Comparison of ENCODE assay signal across 20 cellular contexts in the genomic region with DNA sequence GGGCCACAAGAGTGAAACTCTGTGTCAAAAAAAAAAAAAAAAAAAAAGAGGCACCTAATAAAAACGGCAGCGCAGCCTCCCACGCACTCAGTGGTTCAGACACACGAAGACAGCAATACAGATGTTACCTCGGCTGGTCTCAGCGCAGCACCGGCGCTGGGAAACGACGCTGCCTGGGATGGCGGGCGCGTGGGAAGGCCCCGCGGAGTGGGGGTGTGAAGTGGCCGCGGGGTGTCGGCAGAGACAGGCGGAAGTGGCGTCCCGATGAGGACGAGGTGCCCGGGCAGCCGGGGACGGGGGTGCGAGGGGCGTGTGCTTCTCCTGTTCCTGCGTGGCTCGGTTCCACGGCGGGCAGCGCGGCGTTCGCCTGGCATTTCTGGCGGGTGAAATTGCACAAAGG.
DNase-seq lines count a peak whose midpoint lies in the region; ATAC-seq, FAIRE-seq and TF ChIP-seq lines count a peak whose summit lies in the region.
"Had no signal": no experiment of that assay in that cellular context is flagged by ENCODE, and none has a peak within 500 bp of the region (broad histone marks: within the 10 kb centered on the region; RNA-seq: fewer than 3 reads in every experiment).

No MANE protein-coding gene starts in this region.

- BruUV-seq in K562 (replicated peaks; lab: Mats Ljungman, UMichigan), result no TSS peak

- in situ Hi-C loops in K562 (cut with MboI), result no loop called here

- no peak for TF ChIP-seq RAD21 in K562 (CRISPR knock-in tag; conservative IDR thresholded peaks at IDR 0.05 in 1 of 2, IDR thresholded peaks at IDR 0.05 in 1 of 2)

- H3K27me3 ChIP-seq in H7 (ENCODE audit: control insufficient read depth, insufficient read depth, low read length) (no peaks in the 10 kb centered on the region), K562 (ENCODE audit: control insufficient read depth in 2 of 2, insufficient read depth in 2 of 2, low read length in 2 of 2) (peaks cover 36 to 61% of the 10 kb centered on the region in 2 experiments; a peak in 4 of 5 replicates), neuronal stem cell (ENCODE audit: control insufficient read depth in 3 of 3, insufficient read depth in 3 of 3, low read depth in 1 of 3, low read length in 3 of 3) (no peaks in the 10 kb centered on the region), body of pancreas (no peaks in the 10 kb centered on the region)

- no peak overlapping the region for H3K4me3 ChIP-seq in H7 (ENCODE audit: insufficient read depth, low read depth, low read length)
- no peak overlapping the region for H3K4me3 ChIP-seq in K562
- no peak overlapping the region for H3K4me3 ChIP-seq in neuronal stem cell (ENCODE audit: low read length in 2 of 2)
- no peak overlapping the region for H3K4me3 ChIP-seq in body of pancreas
- H3K4me3 ChIP-seq: HAP-1 had no signal

- H2AFZ ChIP-seq in K562 (ENCODE audit: low read depth, low read length) (no peak overlapping the region), neuronal stem cell (ENCODE audit: low read length) (no peak overlapping the region)

- no peak for TF ChIP-seq POLR2A in K562 (conservative IDR thresholded peaks at IDR 0.05)
- TF ChIP-seq POLR2A in body of pancreas (IDR thresholded peaks at IDR 0.05), result no peak

- TF ChIP-seq CTCF in CD14-positive monocyte (IDR thresholded peaks at IDR 0.05) (no peak), K562 (IDR thresholded peaks at IDR 0.05 in 2 of 3, conservative IDR thresholded peaks at IDR 0.05 in 1 of 3; ENCODE audit: insufficient read depth in 2 of 3, low read depth in 1 of 3, low read length in 3 of 3) (no peak), body of pancreas (IDR thresholded peaks at IDR 0.05) (no peak)

- intact Hi-C loops in CD14-positive monocyte (cut with micrococcal nuclease), result no loop called here
- intact Hi-C loops in K562 (cut with micrococcal nuclease), result no loop called here
- intact Hi-C loops in body of pancreas (cut with DNase I), result no loop called here

- H3K9me3 ChIP-seq in K562 (replicated peaks; ENCODE audit: control insufficient read depth, insufficient read depth, low read depth, low read length) (no peaks in the 10 kb centered on the region), neuronal stem cell (replicated peaks in 1 of 2; ENCODE audit: control insufficient read depth in 2 of 2, insufficient read depth in 1 of 2, low read depth in 1 of 2, low read length in 2 of 2) (no peaks in the 10 kb centered on the region), body of pancreas (no peaks in the 10 kb centered on the region)
- H3K9me3 ChIP-seq: Caco-2, HAP-1 had no signal

- ATAC-seq in K562 (no peak), HG03571 (IDR thresholded peaks at IDR 0.05; ENCODE audit: unreplicated experiment) (no peak), body of pancreas (no peak), T-cell (replicated peaks in 1 of 4) (no peak)
- ATAC-seq: CD8-positive, alpha-beta T cell had no signal

- WGBS in K562 (ENCODE audit: insufficient coverage, low coverage, missing lambda C conversion rate), result 31% methylated on average over 26 of the region's 36 CpGs
- no CpG with 5 or more reads among the region's 36 CpGs for WGBS in neuronal stem cell (ENCODE audit: extremely low coverage in 2 of 2, insufficient read length in 2 of 2, insufficient replicate concordance in 1 of 2), 2 donors
- 85 to 89% methylated on average over 36 of the region's 36 CpGs for WGBS in body of pancreas, 2 donors

- no peak overlapping the region for H3K27ac ChIP-seq in K562 (ENCODE audit: extremely low read depth, low read depth, low read length)
- H3K27ac ChIP-seq in neuronal stem cell (replicated peaks; ENCODE audit: low read length), result no peak overlapping the region
- H3K27ac ChIP-seq in body of pancreas, result no peak overlapping the region
- H3K27ac ChIP-seq: C4-2B had no signal

- H3K27ac Mint-ChIP-seq in CD14-positive monocyte, result no peak overlapping the region
- no peak overlapping the region for H3K27ac Mint-ChIP-seq in T-cell
- H3K27ac Mint-ChIP-seq: B cell; CD8-positive, alpha-beta T cell had no signal

- peaks cover 4 to 8% (median 7%) of the 10 kb centered on the region in 3 donors for H3K27me3 Mint-ChIP-seq in CD14-positive monocyte (ENCODE audit: low read depth in 3 of 3)
- peaks cover 0 to 2% of the 10 kb centered on the region in 2 donors for H3K27me3 Mint-ChIP-seq in T-cell

- H3K9me1 ChIP-seq in K562 (ENCODE audit: control insufficient read depth, insufficient read depth, low read length), result no peaks in the 10 kb centered on the region

- H2BK12ac ChIP-seq in neuronal stem cell (ENCODE audit: low read length), result peak overlapping the region; percentile 14

- no peaks in the 10 kb centered on the region for H3K36me3 Mint-ChIP-seq in CD14-positive monocyte
- no peaks in the 10 kb centered on the region for H3K36me3 Mint-ChIP-seq in T-cell
- H3K36me3 Mint-ChIP-seq: CD8-positive, alpha-beta T cell had no signal

- no peak for FAIRE-seq in K562 (lab: Jason Lieb, UNC)
- FAIRE-seq: A204.1, GM12892, GM19239, HepG2, HTR-8/SVneo had no signal

- H3K79me2 ChIP-seq in K562 (ENCODE audit: control insufficient read depth, insufficient read depth, low read length), result no peaks in the 10 kb centered on the region

- no peak overlapping the region for H3K4ac ChIP-seq in neuronal stem cell (ENCODE audit: low read length)

- no peak overlapping the region for H3K23ac ChIP-seq in neuronal stem cell (ENCODE audit: low read depth, low read length, poor library complexity)

- peak overlapping the region; percentile 16 for H2BK120ac ChIP-seq in neuronal stem cell (ENCODE audit: low read depth, low read length)

- no peaks in the 10 kb centered on the region for H3K9me3 Mint-ChIP-seq in CD14-positive monocyte
- no peaks in the 10 kb centered on the region for H3K9me3 Mint-ChIP-seq in T-cell
- H3K9me3 Mint-ChIP-seq: CD8-positive, alpha-beta T cell had no signal

- no peak overlapping the region for H4K91ac ChIP-seq in neuronal stem cell (ENCODE audit: low read depth, low read length, poor library complexity)

- H2AK5ac ChIP-seq in neuronal stem cell (ENCODE audit: low read depth, low read length), result peak overlapping the region; percentile 74

- DNase-seq in CD14-positive monocyte (ENCODE audit: low spot score) (peak; percentile 37), H7 (peak; percentile 65), K562 (ENCODE audit: extremely low read depth in 1 of 4, low spot score in 3 of 4) (peak in 2 of 4 experiments; percentile 23 to 31), neuronal stem cell (ENCODE audit: low spot score) (no peak), body of pancreas (no peak), T-cell (no peak)
- DNase-seq: Caco-2; CD8-positive, alpha-beta T cell; DND-41; GDM1; GOT3 had no signal

- H4K20me1 ChIP-seq in K562 (replicated peaks; ENCODE audit: control insufficient read depth, insufficient read depth, low read length), result 0 out of 2 replicates have a peak, but pooled peaks cover 7% of the 10 kb centered on the region

- no peak overlapping the region for H3K9ac ChIP-seq in K562 (ENCODE audit: insufficient read depth in 1 of 2, low read depth in 2 of 2, low read length in 2 of 2)
- H3K9ac ChIP-seq in neuronal stem cell (ENCODE audit: low read depth, low read length, poor library complexity), result no peak overlapping the region

- no peak overlapping the region for H2BK5ac ChIP-seq in neuronal stem cell (ENCODE audit: low read length)

- H3K36me3 ChIP-seq in H7 (replicated peaks; ENCODE audit: control insufficient read depth, insufficient read depth, low read length) (no peaks in the 10 kb centered on the region), K562 (ENCODE audit: control insufficient read depth, insufficient read depth, low read length) (no peaks in the 10 kb centered on the region), neuronal stem cell (replicated peaks in 1 of 2; ENCODE audit: control insufficient read depth in 2 of 2, insufficient read depth in 2 of 2, low read length in 2 of 2) (no peaks in the 10 kb centered on the region), body of pancreas (replicated peaks in 1 of 2; ENCODE audit: insufficient read depth in 1 of 2, low read depth in 2 of 2) (no peaks in the 10 kb centered on the region)
- H3K36me3 ChIP-seq: HAP-1 had no signal

- H3K4me1 Mint-ChIP-seq in CD14-positive monocyte (no peaks in the 10 kb centered on the region), T-cell (no peaks in the 10 kb centered on the region)
- H3K4me1 Mint-ChIP-seq: B cell had no signal

- H3K79me1 ChIP-seq in neuronal stem cell (ENCODE audit: low read depth, low read length), result no peaks in the 10 kb centered on the region

- no peak overlapping the region for H4K8ac ChIP-seq in neuronal stem cell (ENCODE audit: low read depth, low read length)

- no peak for TF ChIP-seq EP300 in K562 (IDR thresholded peaks at IDR 0.05; ENCODE audit: low read length)

- H3K4me1 ChIP-seq in K562 (replicated peaks in 1 of 2; ENCODE audit: control insufficient read depth in 2 of 2, insufficient read depth in 2 of 2, low read length in 2 of 2) (peaks cover 0 to 23% of the 10 kb centered on the region in 2 experiments; a peak in 2 of 5 replicates), neuronal stem cell (ENCODE audit: control insufficient read depth in 2 of 2, insufficient read depth in 1 of 2, low read depth in 1 of 2, low read length in 2 of 2) (peaks cover 0 to 3% of the 10 kb centered on the region in 2 donors), body of pancreas (no peaks in the 10 kb centered on the region)
- H3K4me1 ChIP-seq: Caco-2, HAP-1 had no signal

- peak overlapping the region; percentile 59 for H3K18ac ChIP-seq in neuronal stem cell (ENCODE audit: low read length)

- H3K14ac ChIP-seq in neuronal stem cell (ENCODE audit: low read length), result no peak overlapping the region

- H3K4me3 Mint-ChIP-seq in CD14-positive monocyte (no peak overlapping the region), T-cell (no peak overlapping the region)
- H3K4me3 Mint-ChIP-seq: B cell; CD8-positive, alpha-beta T cell had no signal

- no peak overlapping the region for H3K4me2 ChIP-seq in K562 (ENCODE audit: insufficient read depth, low read length)
- H3K4me2 ChIP-seq in neuronal stem cell (ENCODE audit: insufficient read depth, low read length, poor library complexity, severe bottlenecking), result no peak overlapping the region

- POLR2A ChIA-PET in K562 (lab: Yijun Ruan, JAX), result no interaction called here
- POLR2A ChIA-PET in T-cell (lab: Charles Lee), result no interaction called here

- CTCF ChIA-PET in K562 (lab: Yijun Ruan, JAX; ENCODE audit: low intra/inter-chr PET ratio) (no interaction called here), T-cell (lab: Charles Lee) (no interaction called here)

- H2BK15ac ChIP-seq in neuronal stem cell (ENCODE audit: low read length), result peak overlapping the region; percentile 54

TF ChIP-seq in K562, 482 proteins besides CTCF, POLR2A, EP300 and RAD21 (continues in another document):
- TF ChIP-seq GABPB1 (CRISPR knock-in tag; IDR thresholded peaks at IDR 0.05) (no peak), ZNF384 (IDR thresholded peaks at IDR 0.05; ENCODE audit: low read depth, low read length) (0 out of 2 replicates have a peak, but pooled peaks have one; percentile 31)

Comparison
In these comparisons a context has a peak if more than half of its experiments do, and no peak if none do; other contexts are left out.
1. DNase-seq: peak in CD14-positive monocyte (single experiment) and H7 (single experiment); none in neuronal stem cell (single experiment), body of pancreas (0 of 4) and T-cell (0 of 34).